10 cellular contexts compared by ENCODE assay signal in genomic region chr12:110545254-110545653, GRCh38. TPM values are rescaled to one million over a fixed set of nuclear protein-coding genes. Genes with fewer than 3 reads are reported as not detected.
DNase-seq lines count a peak whose midpoint lies in the region; ATAC-seq and TF ChIP-seq lines count a peak whose summit lies in the region.
"Not testable (repeated sequence)": the region's sequence is repeated elsewhere in the genome, so short reads cannot be mapped to it uniquely, and the experiment has no call there.
"Had no signal": no experiment of that assay in that cellular context is flagged by ENCODE, and none has a peak within 500 bp of the region (broad histone marks: within the 10 kb centered on the region; RNA-seq: fewer than 3 reads in every experiment).

No MANE protein-coding gene starts in this region.

- not testable (repeated sequence) for H3K27me3 ChIP-seq in heart left ventricle, vagina

- peak; percentile 13 for DNase-seq in DMS53 treated with DMSO at 0.1 percent for 48 hours (lab: John Stamatoyannopoulos, UW; ENCODE audit: unreplicated experiment)
- DNase-seq in M059J (ENCODE audit: low read depth) = peak; percentile 75
- peak; percentile 79 for DNase-seq in RPMI7951 (ENCODE audit: low read depth)
- not testable (repeated sequence) for DNase-seq in activated naive CD8-positive, alpha-beta T cell treated with anti-CD3 and anti-CD28 coated beads, Interleukin-2, amount 50 U/mL, for 24 hours; heart left ventricle; vagina (ENCODE audit: extremely low spot score in 2 of 2)
- peak; percentile 99 for DNase-seq in epithelial cell of prostate (ENCODE audit: low read depth, low spot score)
- DNase-seq in pulmonary artery endothelial cell (ENCODE audit: low read depth, low spot score) = peak; percentile 92

- H3K4me3 Mint-ChIP-seq in activated naive CD8-positive, alpha-beta T cell treated with anti-CD3 and anti-CD28 coated beads, Interleukin-2, amount 50 U/mL, for 24 hours = not testable (repeated sequence)

- not testable (repeated sequence) for H3K9me3 Mint-ChIP-seq in activated naive CD8-positive, alpha-beta T cell treated with anti-CD3 and anti-CD28 coated beads, Interleukin-2, amount 50 U/mL, for 24 hours

- H3K27me3 Mint-ChIP-seq in activated naive CD8-positive, alpha-beta T cell treated with anti-CD3 and anti-CD28 coated beads, Interleukin-2, amount 50 U/mL, for 24 hours = not testable (repeated sequence)

- intact Hi-C loops in heart left ventricle (cut with DNase I) = loop anchor here in 3 of 10 donors (5.0 kb wide), 1 partner anchor 37 kb away; the partner anchor contains the start of gene PPTC7 (in 3 of the 3)
- intact Hi-C loops in vagina (cut with DNase I) = not testable (repeated sequence)

- peaks cover 50% of the 10 kb centered on the region for H3K4me1 Mint-ChIP-seq in activated naive CD8-positive, alpha-beta T cell treated with anti-CD3 and anti-CD28 coated beads, Interleukin-2, amount 50 U/mL, for 24 hours

- H3K4me1 ChIP-seq in heart left ventricle (peaks cover 13 to 64% (median 37%) of the 10 kb centered on the region in 12 donors), vagina (peaks cover 92% of the 10 kb centered on the region)

- WGBS in heart left ventricle, 4 donors = 86 to 94% (median 91%) methylated on average over 4 of the region's 4 CpGs

- not testable (repeated sequence) for ATAC-seq in activated naive CD8-positive, alpha-beta T cell treated with anti-CD3 and anti-CD28 coated beads, Interleukin-2, amount 50 U/mL, for 24 hours; heart left ventricle

- peaks cover 43% of the 10 kb centered on the region for H3K36me3 Mint-ChIP-seq in activated naive CD8-positive, alpha-beta T cell treated with anti-CD3 and anti-CD28 coated beads, Interleukin-2, amount 50 U/mL, for 24 hours (ENCODE audit: low read depth)

- H3K36me3 ChIP-seq in heart left ventricle = peaks cover 0 to 32% (median 11%) of the 10 kb centered on the region in 9 donors
- not testable (repeated sequence) for H3K36me3 ChIP-seq in vagina

- not testable (repeated sequence) for TF ChIP-seq CTCF in heart left ventricle (IDR thresholded peaks at IDR 0.05); vagina (IDR thresholded peaks at IDR 0.05)

- peak overlapping the region; percentile 82 for H3K27ac ChIP-seq in epithelial cell of prostate
- H3K27ac ChIP-seq in heart left ventricle = peak overlapping the region in 8 of 12 donors; percentile 14 to 90 (median 61)
- H3K27ac ChIP-seq in vagina = peak overlapping the region; percentile 82

- not testable (repeated sequence) for TF ChIP-seq POLR2A in heart left ventricle (IDR thresholded peaks at IDR 0.05); vagina (IDR thresholded peaks at IDR 0.05)

- not testable (repeated sequence) for H3K9me3 ChIP-seq in heart left ventricle, vagina

- H3K27ac Mint-ChIP-seq in activated naive CD8-positive, alpha-beta T cell treated with anti-CD3 and anti-CD28 coated beads, Interleukin-2, amount 50 U/mL, for 24 hours = peak overlapping the region; percentile 26

- not testable (repeated sequence) for H3K4me3 ChIP-seq in heart left ventricle, vagina

RNA-seq across cellular contexts. Expression of gene PPTC7, which starts 37.9 kb away (rescaled TPM):
- total RNA-seq in M059J (2014; rRNA removed; shearing (Covaris generic)) = 1.7 and 5.2 TPM in 2 replicates
- 1.8 and 3.0 TPM in 2 replicates for total RNA-seq in RPMI7951 (2014; rRNA removed; shearing (Covaris generic))
- 100 to 1,000 TPM in 1 of 9 donors, 10 to 100 TPM in 8; 47.5 to 113 (median 72.7) TPM for total RNA-seq in heart left ventricle
- polyA plus RNA-seq in heart left ventricle = 10 to 100 TPM; 26.6 to 53.1 TPM
- total RNA-seq in pulmonary artery endothelial cell = 13.1 and 13.3 TPM in 2 replicates
- total RNA-seq in vagina = 43.0 TPM

RNA-seq across cellular contexts. Expression of gene RAD9B, which starts 43.1 kb away (rescaled TPM):
- 0.47 and 1.1 TPM in 2 replicates for total RNA-seq in M059J (2014; rRNA removed; shearing (Covaris generic))
- 0.39 and 0.60 TPM in 2 replicates for total RNA-seq in RPMI7951 (2014; rRNA removed; shearing (Covaris generic))
- total RNA-seq in heart left ventricle (1 to 10 TPM in 5 of 9 donors, under 1 TPM in 2, not detected in 2; 0.67 to 4.8 (median 2.4) TPM), pulmonary artery endothelial cell (0.25 and 0.40 TPM in 2 replicates), vagina (not detected)
- 10 to 100 TPM in 1 of 2 donors, under 1 TPM in 1; 0.34 to 12.0 TPM for polyA plus RNA-seq in heart left ventricle
- total RNA-seq: ascending aorta, GM23338 had no signal
- polyA plus RNA-seq: GM23338 had no signal

RNA-seq across cellular contexts. Expression of gene VPS29, which starts 43.3 kb away (rescaled TPM):
- total RNA-seq in M059J (2014; rRNA removed; shearing (Covaris generic)) = 117 and 146 TPM in 2 replicates
- total RNA-seq in RPMI7951 (2014; rRNA removed; shearing (Covaris generic)) = 91.6 and 106 TPM in 2 replicates
- 100 to 1,000 TPM in 3 of 9 donors, 10 to 100 TPM in 6; 66.7 to 149 (median 89.5) TPM for total RNA-seq in heart left ventricle
- 100 to 1,000 TPM; 107 to 191 TPM for polyA plus RNA-seq in heart left ventricle
- total RNA-seq in pulmonary artery endothelial cell = 70.8 and 117 TPM in 2 replicates
- 74.9 TPM for total RNA-seq in vagina
